ENCODE assay signal across 2 cellular contexts in the genomic region with DNA sequence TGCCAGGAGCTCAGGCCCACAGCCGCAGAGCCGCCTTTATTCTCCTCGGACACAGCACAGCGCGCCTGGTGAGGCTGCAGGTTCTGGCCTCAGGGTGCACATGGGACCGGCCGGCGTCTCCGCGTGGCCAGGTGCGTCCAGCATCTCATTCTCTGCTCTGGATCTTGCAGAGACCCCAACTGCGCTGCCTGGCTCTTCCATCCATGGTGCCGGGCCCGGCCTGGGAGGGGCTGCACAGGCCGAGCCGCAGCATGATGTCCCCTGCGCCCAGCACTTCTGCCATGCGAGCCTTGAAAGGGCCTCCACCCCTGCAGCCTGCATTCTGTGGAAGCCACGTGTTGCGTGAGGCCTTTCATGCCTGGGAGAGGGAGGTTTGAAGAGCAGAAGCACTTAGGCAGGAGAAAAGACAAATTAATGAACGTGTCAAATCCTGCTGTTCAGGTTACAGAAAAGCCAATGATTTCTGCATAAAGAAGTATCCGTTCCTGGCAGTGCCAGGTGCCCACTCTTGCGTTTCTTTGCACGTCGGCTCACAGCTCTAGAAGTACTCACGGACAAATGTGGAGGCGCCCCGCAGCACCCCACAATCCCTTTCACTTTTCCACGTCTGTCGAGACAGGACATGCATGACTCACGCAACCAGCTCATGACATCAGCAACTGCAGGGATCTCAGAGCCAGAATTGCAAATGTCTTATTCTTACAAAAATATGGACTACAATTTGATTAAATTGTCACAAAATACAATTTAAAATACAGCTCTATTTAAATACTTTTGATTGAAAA.
TF ChIP-seq lines count a peak whose summit lies in the region.

No MANE protein-coding gene starts in this region.

TF ChIP-seq in H1, 55 proteins besides CTCF, POLR2A, EP300 and RAD21 (continued from another document):
- TF ChIP-seq RFX5 (IDR thresholded peaks at IDR 0.05; ENCODE audit: borderline replicate concordance, low read depth, low read length) (no peak), TAF1 (IDR thresholded peaks at IDR 0.05; ENCODE audit: low read depth, low read length) (no peak), RNF2 (IDR thresholded peaks at IDR 0.05; ENCODE audit: borderline replicate concordance, low read depth, low read length, missing control alignments, poor library complexity, severe bottlenecking) (no peak), EZH2 (IDR thresholded peaks at IDR 0.05; ENCODE audit: low read depth, low read length, severe bottlenecking) (no peak), SRF (IDR thresholded peaks at IDR 0.05; ENCODE audit: low read depth, low read length) (no peak), RBBP5 (IDR thresholded peaks at IDR 0.05; ENCODE audit: borderline replicate concordance, low read depth, low read length) (no peak), NRF1 (IDR thresholded peaks at IDR 0.05; ENCODE audit: low read depth, low read length) (no peak), HDAC2 (IDR thresholded peaks at IDR 0.05; ENCODE audit: borderline replicate concordance in 1 of 2, low read depth in 2 of 2, low read length in 2 of 2) (no peak), SP4 (IDR thresholded peaks at IDR 0.05; ENCODE audit: low read length) (no peak), FOSL1 (IDR thresholded peaks at IDR 0.05; ENCODE audit: insufficient read depth, low read depth, low read length) (no peak)
- TF ChIP-seq, protein P1, sequence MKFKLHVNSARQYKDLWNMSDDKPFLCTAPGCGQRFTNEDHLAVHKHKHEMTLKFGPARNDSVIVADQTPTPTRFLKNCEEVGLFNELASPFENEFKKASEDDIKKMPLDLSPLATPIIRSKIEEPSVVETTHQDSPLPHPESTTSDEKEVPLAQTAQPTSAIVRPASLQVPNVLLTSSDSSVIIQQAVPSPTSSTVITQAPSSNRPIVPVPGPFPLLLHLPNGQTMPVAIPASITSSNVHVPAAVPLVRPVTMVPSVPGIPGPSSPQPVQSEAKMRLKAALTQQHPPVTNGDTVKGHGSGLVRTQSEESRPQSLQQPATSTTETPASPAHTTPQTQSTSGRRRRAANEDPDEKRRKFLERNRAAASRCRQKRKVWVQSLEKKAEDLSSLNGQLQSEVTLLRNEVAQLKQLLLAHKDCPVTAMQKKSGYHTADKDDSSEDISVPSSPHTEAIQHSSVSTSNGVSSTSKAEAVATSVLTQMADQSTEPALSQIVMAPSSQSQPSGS (IDR thresholded peaks at IDR 0.05; ENCODE audit: low read length), result no peak

TF ChIP-seq in neural cell, 6 proteins besides CTCF, POLR2A, EP300 and RAD21 (continued from another document):
- TF ChIP-seq EZH2 (IDR thresholded peaks at IDR 0.05; ENCODE audit: borderline replicate concordance, insufficient read depth, low read length, poor library complexity, severe bottlenecking) (no peak), MXI1 (conservative IDR thresholded peaks at IDR 0.05; ENCODE audit: poor library complexity, severe bottlenecking) (peak; percentile 51)
- TF ChIP-seq, protein P2, sequence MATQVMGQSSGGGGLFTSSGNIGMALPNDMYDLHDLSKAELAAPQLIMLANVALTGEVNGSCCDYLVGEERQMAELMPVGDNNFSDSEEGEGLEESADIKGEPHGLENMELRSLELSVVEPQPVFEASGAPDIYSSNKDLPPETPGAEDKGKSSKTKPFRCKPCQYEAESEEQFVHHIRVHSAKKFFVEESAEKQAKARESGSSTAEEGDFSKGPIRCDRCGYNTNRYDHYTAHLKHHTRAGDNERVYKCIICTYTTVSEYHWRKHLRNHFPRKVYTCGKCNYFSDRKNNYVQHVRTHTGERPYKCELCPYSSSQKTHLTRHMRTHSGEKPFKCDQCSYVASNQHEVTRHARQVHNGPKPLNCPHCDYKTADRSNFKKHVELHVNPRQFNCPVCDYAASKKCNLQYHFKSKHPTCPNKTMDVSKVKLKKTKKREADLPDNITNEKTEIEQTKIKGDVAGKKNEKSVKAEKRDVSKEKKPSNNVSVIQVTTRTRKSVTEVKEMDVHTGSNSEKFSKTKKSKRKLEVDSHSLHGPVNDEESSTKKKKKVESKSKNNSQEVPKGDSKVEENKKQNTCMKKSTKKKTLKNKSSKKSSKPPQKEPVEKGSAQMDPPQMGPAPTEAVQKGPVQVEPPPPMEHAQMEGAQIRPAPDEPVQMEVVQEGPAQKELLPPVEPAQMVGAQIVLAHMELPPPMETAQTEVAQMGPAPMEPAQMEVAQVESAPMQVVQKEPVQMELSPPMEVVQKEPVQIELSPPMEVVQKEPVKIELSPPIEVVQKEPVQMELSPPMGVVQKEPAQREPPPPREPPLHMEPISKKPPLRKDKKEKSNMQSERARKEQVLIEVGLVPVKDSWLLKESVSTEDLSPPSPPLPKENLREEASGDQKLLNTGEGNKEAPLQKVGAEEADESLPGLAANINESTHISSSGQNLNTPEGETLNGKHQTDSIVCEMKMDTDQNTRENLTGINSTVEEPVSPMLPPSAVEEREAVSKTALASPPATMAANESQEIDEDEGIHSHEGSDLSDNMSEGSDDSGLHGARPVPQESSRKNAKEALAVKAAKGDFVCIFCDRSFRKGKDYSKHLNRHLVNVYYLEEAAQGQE (IDR thresholded peaks at IDR 0.05; ENCODE audit: borderline replicate concordance), result no peak
